Comparison of ENCODE assay signal across 8 cellular contexts in genomic region chr1:153724634-153725033, GRCh38. TPM values are rescaled to one million over a fixed set of nuclear protein-coding genes. Genes with fewer than 3 reads are reported as not detected.
"Had no signal": no experiment of that assay in that cellular context is flagged by ENCODE, and none has a peak within 500 bp of the region (broad histone marks: within the 10 kb centered on the region; RNA-seq: fewer than 3 reads in every experiment).

No MANE protein-coding gene starts in this region.

RNA-seq across cellular contexts. Expression of gene NPR1, which starts 46.1 kb away (rescaled TPM):
- total RNA-seq: activated CD4-positive, alpha-beta memory T cell treated with anti-CD3 and anti-CD28 coated beads, Interleukin-2, amount 10 ng/mL, durations not matched to agents 7 days and 5 days; activated CD4-positive, alpha-beta T cell treated with anti-CD3 and anti-CD28 coated beads, Interleukin-2, amount 10 ng/mL, durations not matched to agents 7 days and 5 days; activated CD8-positive, alpha-beta memory T cell treated with anti-CD3 and anti-CD28 coated beads for 36 hours; activated CD8-positive, alpha-beta T cell treated with anti-CD3 and anti-CD28 coated beads for 36 hours; activated CD8-positive, alpha-beta T cell treated with anti-CD3 and anti-CD28 coated beads, Interleukin-2, amount 10 ng/mL, durations not matched to agents 7 days and 5 days; T-helper 1 cell treated with Interleukin-12 subunit alpha and Interleukin-12 subunit beta and Interleukin-4 antibody, amounts not matched to agents 30 ng/mL and 1 ng/mL, for 36 hours; T-helper 17 cell; T-helper 2 cell treated with Interferon-gamma antibody and Interleukin-4, amounts not matched to agents 100 ng/mL and 5 ng/mL, for 36 hours had no signal
